In genomic region chr1:152747831-152748230, GRCh38 we compare ENCODE assay signal across 27 cellular contexts. TPM values are rescaled to one million over a fixed set of nuclear protein-coding genes. Genes with fewer than 3 reads are reported as not detected.
"Had no signal": no experiment of that assay in that cellular context is flagged by ENCODE, and none has a peak within 500 bp of the region (broad histone marks: within the 10 kb centered on the region; RNA-seq: fewer than 3 reads in every experiment).

No MANE protein-coding gene starts in this region.

- DNase-seq: activated CD4-positive, alpha-beta memory T cell treated with anti-CD3 and anti-CD28 coated beads for 36 hours; activated CD4-positive, alpha-beta T cell treated with anti-CD3 and anti-CD28 coated beads, Interleukin-2, amount 10 ng/mL, durations not matched to agents 7 days and 5 days; activated CD4-positive, CD25-positive, alpha-beta regulatory T cell; activated CD8-positive, alpha-beta memory T cell treated with anti-CD3 and anti-CD28 coated beads for 24 hours; activated effector memory CD4-positive, alpha-beta T cell treated with anti-CD3 and anti-CD28 coated beads, Interleukin-2, amount 50 U/mL, for 16 hours; activated naive CD4-positive, alpha-beta T cell treated with anti-CD3 and anti-CD28 coated beads for 36 hours; activated T-cell treated with anti-CD3 and anti-CD28 coated beads, Interleukin-2, amount 50 U/mL, for 4 hours; brain microvascular endothelial cell; cerebellar nuclear complex; Karpas-422; MV-4-11; NCI-H1092 treated with DMSO at 0.1 percent for 48 hours; NCI-H1417 treated with DMSO at 0.1 percent for 48 hours; NCI-H1694; NCI-H2029; NCI-H2107; NCI-H2171 treated with DMSO at 0.1 percent for 48 hours; NCI-H226; NCI-H510A; NCI-H526 treated with DMSO at 0.1 percent for 48 hours; PC-9; SHP77 treated with DMSO at 0.1 percent for 48 hours; T-helper 9 cell had no signal

- ATAC-seq: activated T-cell treated with anti-CD3 and anti-CD28 coated beads, Interleukin-2, amount 50 U/mL, for 4 hours; K562 had no signal

- H2AFZ ChIP-seq: PC-9 had no signal

- H3K27ac ChIP-seq: brain microvascular endothelial cell, PC-9, VCaP had no signal

- H3K36me3 ChIP-seq: brain microvascular endothelial cell had no signal

- H3K27me3 ChIP-seq: brain microvascular endothelial cell had no signal

- FAIRE-seq: K562 had no signal

- H3K4me3 ChIP-seq: K562, PC-9 had no signal

- H3K4me2 ChIP-seq: PC-9 had no signal

RNA-seq across cellular contexts. Expression of gene KPRP, which starts 10.0 kb away (rescaled TPM):
- total RNA-seq: activated CD4-positive, alpha-beta memory T cell treated with anti-CD3 and anti-CD28 coated beads for 36 hours; activated CD4-positive, alpha-beta T cell treated with anti-CD3 and anti-CD28 coated beads, Interleukin-2, amount 10 ng/mL, durations not matched to agents 7 days and 5 days; activated naive CD4-positive, alpha-beta T cell treated with anti-CD3 and anti-CD28 coated beads for 36 hours; activated T-cell treated with anti-CD3 and anti-CD28 coated beads, Interleukin-2, amount 50 U/mL, for 4 hours; cardiac septum; K562; PC-9; SK-MEL-5 had no signal
- polyA plus RNA-seq: K562 had no signal

RNA-seq across cellular contexts. Expression of gene LCE1F, which starts 27.1 kb away (rescaled TPM):
- total RNA-seq: activated CD4-positive, alpha-beta memory T cell treated with anti-CD3 and anti-CD28 coated beads for 36 hours; activated CD4-positive, alpha-beta T cell treated with anti-CD3 and anti-CD28 coated beads, Interleukin-2, amount 10 ng/mL, durations not matched to agents 7 days and 5 days; activated naive CD4-positive, alpha-beta T cell treated with anti-CD3 and anti-CD28 coated beads for 36 hours; activated T-cell treated with anti-CD3 and anti-CD28 coated beads, Interleukin-2, amount 50 U/mL, for 4 hours; cardiac septum; K562; PC-9; SK-MEL-5 had no signal
- polyA plus RNA-seq: K562 had no signal

RNA-seq across cellular contexts. Expression of gene LCE1E, which starts 38.2 kb away (rescaled TPM):
- total RNA-seq: activated CD4-positive, alpha-beta memory T cell treated with anti-CD3 and anti-CD28 coated beads for 36 hours; activated CD4-positive, alpha-beta T cell treated with anti-CD3 and anti-CD28 coated beads, Interleukin-2, amount 10 ng/mL, durations not matched to agents 7 days and 5 days; activated naive CD4-positive, alpha-beta T cell treated with anti-CD3 and anti-CD28 coated beads for 36 hours; activated T-cell treated with anti-CD3 and anti-CD28 coated beads, Interleukin-2, amount 50 U/mL, for 4 hours; cardiac septum; K562; PC-9; SK-MEL-5 had no signal
- polyA plus RNA-seq: K562 had no signal

RNA-seq across cellular contexts. Expression of gene LCE4A, which starts 39.9 kb away (rescaled TPM):
- total RNA-seq: activated CD4-positive, alpha-beta memory T cell treated with anti-CD3 and anti-CD28 coated beads for 36 hours; activated CD4-positive, alpha-beta T cell treated with anti-CD3 and anti-CD28 coated beads, Interleukin-2, amount 10 ng/mL, durations not matched to agents 7 days and 5 days; activated naive CD4-positive, alpha-beta T cell treated with anti-CD3 and anti-CD28 coated beads for 36 hours; activated T-cell treated with anti-CD3 and anti-CD28 coated beads, Interleukin-2, amount 50 U/mL, for 4 hours; cardiac septum; K562; PC-9; SK-MEL-5 had no signal
- polyA plus RNA-seq: K562 had no signal

RNA-seq across cellular contexts. Expression of gene LCE1D, which starts 48.7 kb away (rescaled TPM):
- total RNA-seq: activated CD4-positive, alpha-beta memory T cell treated with anti-CD3 and anti-CD28 coated beads for 36 hours; activated CD4-positive, alpha-beta T cell treated with anti-CD3 and anti-CD28 coated beads, Interleukin-2, amount 10 ng/mL, durations not matched to agents 7 days and 5 days; activated naive CD4-positive, alpha-beta T cell treated with anti-CD3 and anti-CD28 coated beads for 36 hours; activated T-cell treated with anti-CD3 and anti-CD28 coated beads, Interleukin-2, amount 50 U/mL, for 4 hours; cardiac septum; K562; PC-9; SK-MEL-5 had no signal
- polyA plus RNA-seq: K562 had no signal
